Comparison of ENCODE assay signal across 25 cellular contexts in genomic region chr3:136535906-136536305, GRCh38.
A peak's percentile ranks its signal among the peaks of the same experiment; 100 is the strongest.
DNase-seq lines count a peak whose midpoint lies in the region; ATAC-seq and TF ChIP-seq lines count a peak whose summit lies in the region.
"Had no signal": no experiment of that assay in that cellular context is flagged by ENCODE, and none has a peak within 500 bp of the region (broad histone marks: within the 10 kb centered on the region; RNA-seq: fewer than 3 reads in every experiment).

No MANE protein-coding gene starts in this region.

- H3K4me1 Mint-ChIP-seq in glutamatergic neuron (ENCODE audit: low read depth, unreplicated experiment), result no peaks in the 10 kb centered on the region
- H3K4me1 Mint-ChIP-seq: endodermal cell had no signal

- ATAC-seq in foreskin keratinocyte (peak; percentile 57), GM18519 (IDR thresholded peaks at IDR 0.05; ENCODE audit: low FRiP score, unreplicated experiment) (no peak), HG03457 (IDR thresholded peaks at IDR 0.05; ENCODE audit: unreplicated experiment) (no peak)
- ATAC-seq: A549; activated T-cell treated with anti-CD3 and anti-CD28 coated beads, Interleukin-2, amount 50 U/mL, for 4 hours; left colon had no signal

- H3K9me3 Mint-ChIP-seq in glutamatergic neuron (ENCODE audit: unreplicated experiment), result no peaks in the 10 kb centered on the region

- H3K27me3 Mint-ChIP-seq in glutamatergic neuron (ENCODE audit: unreplicated experiment), result no peaks in the 10 kb centered on the region

- H3K36me3 Mint-ChIP-seq in glutamatergic neuron (ENCODE audit: unreplicated experiment), result peaks cover 9% of the 10 kb centered on the region

- no peak overlapping the region for H3K4me3 Mint-ChIP-seq in glutamatergic neuron (ENCODE audit: unreplicated experiment)
- H3K4me3 Mint-ChIP-seq: activated T-cell treated with anti-CD3 and anti-CD28 coated beads, Interleukin-2, amount 50 U/mL, for 4 hours; endodermal cell; T-helper 2 cell treated with Interferon-gamma antibody and Interleukin-4, amounts not matched to agents 5 μg/mL and 100 μg/mL, for 36 hours had no signal

- no peaks in the 10 kb centered on the region for H3K27me3 ChIP-seq in foreskin keratinocyte
- H3K27me3 ChIP-seq: esophagus squamous epithelium had no signal

- H3K27ac ChIP-seq in foreskin keratinocyte, result no peak overlapping the region
- H3K27ac ChIP-seq: A549, esophagus squamous epithelium had no signal

- in situ Hi-C loops in astrocyte of the spinal cord (cut with HindIII; ENCODE audit: low sequenced_read_pairs), result no loop called here

- peak; percentile 80 for DNase-seq in EH (ENCODE audit: low read depth)
- DNase-seq in LHCN-M2 (ENCODE audit: low read depth), result peak; percentile 39
- DNase-seq in astrocyte of the spinal cord (ENCODE audit: low read depth, low spot score), result peak; percentile 18
- DNase-seq in foreskin keratinocyte, result peak in 1 of 2 donors; percentile 42
- DNase-seq in glutamatergic neuron, result no peak
- DNase-seq in stimulated activated naive CD4-positive, alpha-beta T cell (lab: John Stamatoyannopoulos, UW), result no peak
- DNase-seq: activated CD4-positive, alpha-beta T cell treated with anti-CD3 and anti-CD28 coated beads for 48 hours; activated T-cell treated with anti-CD3 and anti-CD28 coated beads, Interleukin-2, amount 50 U/mL, for 4 hours; Caco-2; cortex of kidney; DND-41; endodermal cell; esophagus squamous epithelium; head of caudate nucleus; Karpas-422; left colon; mesenchymal stem cell; NCI-H187; NCI-H2171 treated with DMSO at 0.1 percent for 48 hours; NCI-H524; trophoblast cell had no signal

- H3K27ac Mint-ChIP-seq in glutamatergic neuron (ENCODE audit: unreplicated experiment), result no peak overlapping the region
- H3K27ac Mint-ChIP-seq: endodermal cell; T-helper 2 cell treated with Interferon-gamma antibody and Interleukin-4, amounts not matched to agents 5 μg/mL and 100 μg/mL, for 36 hours had no signal

- TF ChIP-seq CTCF in astrocyte of the spinal cord (IDR thresholded peaks at IDR 0.05; ENCODE audit: low read depth, low read length), result no peak
- no peak for TF ChIP-seq CTCF in foreskin keratinocyte (conservative IDR thresholded peaks at IDR 0.05)
- TF ChIP-seq CTCF in glutamatergic neuron (IDR thresholded peaks at IDR 0.05; ENCODE audit: partially characterized antibody, unreplicated experiment), result no peak

- no peaks in the 10 kb centered on the region for H3K4me1 ChIP-seq in foreskin keratinocyte
- H3K4me1 ChIP-seq: A549, Caco-2, esophagus squamous epithelium had no signal

- no peak overlapping the region for H3K4me3 ChIP-seq in astrocyte of the spinal cord (ENCODE audit: low read depth, low read length)
- H3K4me3 ChIP-seq: A549, esophagus squamous epithelium had no signal

Comparison
In these comparisons a context has a peak if more than half of its experiments do, and no peak if none do; other contexts are left out.
1. DNase-seq: peak in EH (single experiment), LHCN-M2 (single experiment) and astrocyte of the spinal cord (single experiment); none in glutamatergic neuron (single experiment) and stimulated activated naive CD4-positive, alpha-beta T cell (0 of 6).